In genomic region chr1:47787560-47787959, GRCh38 we compare ENCODE assay signal across 37 cellular contexts.
"Had no signal": no experiment of that assay in that cellular context is flagged by ENCODE, and none has a peak within 500 bp of the region (broad histone marks: within the 10 kb centered on the region; RNA-seq: fewer than 3 reads in every experiment).

No MANE protein-coding gene starts in this region.

- H3K9me3 ChIP-seq: adrenal gland, body of pancreas, breast epithelium had no signal

- H3K27me3 Mint-ChIP-seq: activated CD4-positive, alpha-beta T cell treated with anti-CD3 and anti-CD28 coated beads, Interleukin-2, amount 10 ng/mL, durations not matched to agents 24 days and 14 days; activated naive CD8-positive, alpha-beta T cell treated with anti-CD3 and anti-CD28 coated beads for 36 hours had no signal

- H3K9me3 Mint-ChIP-seq: activated B cell treated with CpG ODN at 0.5 μM for 24 hours; activated CD4-positive, alpha-beta memory T cell treated with anti-CD3 and anti-CD28 coated beads for 36 hours; activated CD4-positive, alpha-beta T cell treated with anti-CD3 and anti-CD28 coated beads, Interleukin-2, amount 10 ng/mL, durations not matched to agents 24 days and 14 days; activated CD8-positive, alpha-beta T cell treated with anti-CD3 and anti-CD28 coated beads for 36 hours; activated naive CD4-positive, alpha-beta T cell treated with anti-CD3 and anti-CD28 coated beads for 36 hours; activated naive CD4-positive, alpha-beta T cell treated with anti-CD3 and anti-CD28 coated beads, Interleukin-2, amount 50 U/mL, for 72 hours; activated naive CD8-positive, alpha-beta T cell treated with anti-CD3 and anti-CD28 coated beads for 36 hours; activated T-cell treated with anti-CD3 and anti-CD28 coated beads, Interleukin-2, amount 50 U/mL, for 4 hours; activated T-cell treated with anti-CD3 and anti-CD28 coated beads, Interleukin-2, amount 50 U/mL, for 72 hours; activated T-helper 1 cell treated with anti-CD3 and anti-CD28 coated beads, Interleukin-12 subunit alpha, Interleukin-12 subunit beta, Interleukin-2, Interleukin-4 antibody, amounts not matched to agents 30 ng/mL and 10 ng/mL and 1 ng/mL, durations not matched to agents 14 hours and 24 hours and 36 hours; activated T-helper 17 cell treated with anti-CD3 and anti-CD28 coated beads, Interleukin-2, amount 50 U/mL, for 72 hours; T-helper 1 cell treated with Interleukin-12 subunit alpha and Interleukin-12 subunit beta and Interleukin-4 antibody, amounts not matched to agents 30 μg/mL and 1 μg/mL, for 36 hours; T-helper 2 cell treated with Interferon-gamma antibody and Interleukin-4, amounts not matched to agents 5 μg/mL and 100 μg/mL, for 36 hours had no signal

- H3K4me3 ChIP-seq: adrenal gland, body of pancreas, breast epithelium had no signal

- H3K4me1 ChIP-seq: adrenal gland, body of pancreas, breast epithelium had no signal

- H3K36me3 Mint-ChIP-seq: activated CD4-positive, alpha-beta memory T cell treated with anti-CD3 and anti-CD28 coated beads for 36 hours; activated naive CD4-positive, alpha-beta T cell treated with anti-CD3 and anti-CD28 coated beads, Interleukin-2, amount 50 U/mL, for 72 hours; activated naive CD8-positive, alpha-beta T cell treated with anti-CD3 and anti-CD28 coated beads for 36 hours had no signal

- H3K27me3 ChIP-seq: adrenal gland, body of pancreas, brain microvascular endothelial cell, breast epithelium had no signal

- ATAC-seq: activated CD8-positive, alpha-beta T cell treated with anti-CD3 and anti-CD28 coated beads for 36 hours; activated naive CD4-positive, alpha-beta T cell treated with anti-CD3 and anti-CD28 coated beads, Interleukin-2, amount 50 U/mL, for 72 hours; activated T-cell treated with anti-CD3 and anti-CD28 coated beads, Interleukin-2, amount 50 U/mL, for 4 hours; activated T-cell treated with anti-CD3 and anti-CD28 coated beads, Interleukin-2, amount 50 U/mL, for 72 hours; activated T-helper 17 cell treated with anti-CD3 and anti-CD28 coated beads, Interleukin-2, amount 50 U/mL, for 72 hours; body of pancreas had no signal

- H3K36me3 ChIP-seq: adrenal gland, brain microvascular endothelial cell, breast epithelium had no signal

- FAIRE-seq: astrocyte, TTC549 had no signal

- H3K4me3 Mint-ChIP-seq: activated B cell treated with CpG ODN at 0.5 μM for 24 hours; activated CD4-positive, alpha-beta memory T cell treated with anti-CD3 and anti-CD28 coated beads for 36 hours; activated CD4-positive, alpha-beta T cell treated with anti-CD3 and anti-CD28 coated beads, Interleukin-2, amount 10 ng/mL, durations not matched to agents 24 days and 14 days; activated CD8-positive, alpha-beta T cell treated with anti-CD3 and anti-CD28 coated beads for 36 hours; activated naive CD4-positive, alpha-beta T cell treated with anti-CD3 and anti-CD28 coated beads for 36 hours; activated naive CD8-positive, alpha-beta T cell treated with anti-CD3 and anti-CD28 coated beads for 36 hours; activated T-cell treated with anti-CD3 and anti-CD28 coated beads, Interleukin-2, amount 50 U/mL, for 4 hours; activated T-cell treated with anti-CD3 and anti-CD28 coated beads, Interleukin-2, amount 50 U/mL, for 72 hours; activated T-helper 1 cell treated with anti-CD3 and anti-CD28 coated beads, Interleukin-12 subunit alpha, Interleukin-12 subunit beta, Interleukin-2, Interleukin-4 antibody, amounts not matched to agents 30 ng/mL and 10 ng/mL and 1 ng/mL, durations not matched to agents 14 hours and 24 hours and 36 hours; activated T-helper 17 cell treated with anti-CD3 and anti-CD28 coated beads, Interleukin-2, amount 50 U/mL, for 72 hours; T-helper 1 cell treated with Interleukin-12 subunit alpha and Interleukin-12 subunit beta and Interleukin-4 antibody, amounts not matched to agents 30 μg/mL and 1 μg/mL, for 36 hours; T-helper 2 cell treated with Interferon-gamma antibody and Interleukin-4, amounts not matched to agents 5 μg/mL and 100 μg/mL, for 36 hours had no signal

- DNase-seq: activated B cell treated with CpG ODN at 0.5 μM for 24 hours; activated CD4-positive, alpha-beta memory T cell treated with anti-CD3 and anti-CD28 coated beads for 36 hours; activated CD4-positive, alpha-beta T cell treated with anti-CD3 and anti-CD28 coated beads for 4 hours; activated CD4-positive, alpha-beta T cell treated with anti-CD3 and anti-CD28 coated beads, Interleukin-2, amount 10 ng/mL, durations not matched to agents 24 days and 14 days; activated CD4-positive, alpha-beta T cell treated with anti-CD3 and anti-CD28 coated beads, Interleukin-2, amount 50 U/mL, for 1 hour; activated CD4-positive, alpha-beta T cell treated with anti-CD3 and anti-CD28 coated beads, Interleukin-2, amount 50 U/mL, for 4 hours; activated CD4-positive, CD25-positive, alpha-beta regulatory T cell treated with anti-CD3 and anti-CD28 coated beads, Interleukin-2, amount 50 U/mL, for 72 hours; activated CD8-positive, alpha-beta memory T cell treated with anti-CD3 and anti-CD28 coated beads, Interleukin-2, amount 50 U/mL, for 4 hours; activated CD8-positive, alpha-beta T cell treated with anti-CD3 and anti-CD28 coated beads for 36 hours; activated effector memory CD4-positive, alpha-beta T cell treated with anti-CD3 and anti-CD28 coated beads, Interleukin-2, amount 50 U/mL, for 16 hours; activated gamma-delta T cell treated with Interleukin-2 at 50 U/mL for 16 hours; activated naive CD4-positive, alpha-beta T cell; activated naive CD4-positive, alpha-beta T cell treated with anti-CD3 and anti-CD28 coated beads for 36 hours; activated naive CD4-positive, alpha-beta T cell treated with anti-CD3 and anti-CD28 coated beads, Interleukin-2, amount 50 U/mL, for 16 hours; activated naive CD8-positive, alpha-beta T cell treated with anti-CD3 and anti-CD28 coated beads for 36 hours; activated T-cell treated with anti-CD3 and anti-CD28 coated beads for 4 hours; activated T-cell treated with anti-CD3 and anti-CD28 coated beads, Interleukin-2, amount 50 U/mL, for 1 hour; activated T-cell treated with anti-CD3 and anti-CD28 coated beads, Interleukin-2, amount 50 U/mL, for 4 hours; activated T-cell treated with anti-CD3 and anti-CD28 coated beads, Interleukin-2, amount 50 U/mL, for 72 hours; adrenal gland; amniotic stem cell; aorta; body of pancreas; brain microvascular endothelial cell; central memory CD4-positive, alpha-beta T cell; T-helper 1 cell; T-helper 2 cell; T-helper 9 cell had no signal

- H3K27ac Mint-ChIP-seq: activated B cell treated with CpG ODN at 0.5 μM for 24 hours; activated CD4-positive, alpha-beta memory T cell treated with anti-CD3 and anti-CD28 coated beads for 36 hours; activated CD4-positive, alpha-beta T cell treated with anti-CD3 and anti-CD28 coated beads, Interleukin-2, amount 10 ng/mL, durations not matched to agents 24 days and 14 days; activated CD8-positive, alpha-beta T cell treated with anti-CD3 and anti-CD28 coated beads for 36 hours; activated naive CD4-positive, alpha-beta T cell treated with anti-CD3 and anti-CD28 coated beads for 36 hours; activated naive CD8-positive, alpha-beta T cell treated with anti-CD3 and anti-CD28 coated beads for 36 hours; activated T-cell treated with anti-CD3 and anti-CD28 coated beads, Interleukin-2, amount 50 U/mL, for 72 hours; activated T-helper 1 cell treated with anti-CD3 and anti-CD28 coated beads, Interleukin-12 subunit alpha, Interleukin-12 subunit beta, Interleukin-2, Interleukin-4 antibody, amounts not matched to agents 30 ng/mL and 10 ng/mL and 1 ng/mL, durations not matched to agents 14 hours and 24 hours and 36 hours; activated T-helper 17 cell treated with anti-CD3 and anti-CD28 coated beads, Interleukin-2, amount 50 U/mL, for 72 hours; T-helper 1 cell treated with Interleukin-12 subunit alpha and Interleukin-12 subunit beta and Interleukin-4 antibody, amounts not matched to agents 30 μg/mL and 1 μg/mL, for 36 hours; T-helper 2 cell treated with Interferon-gamma antibody and Interleukin-4, amounts not matched to agents 5 μg/mL and 100 μg/mL, for 36 hours had no signal

- H3K4me1 Mint-ChIP-seq: activated B cell treated with CpG ODN at 0.5 μM for 24 hours; activated CD4-positive, alpha-beta T cell treated with anti-CD3 and anti-CD28 coated beads, Interleukin-2, amount 10 ng/mL, durations not matched to agents 24 days and 14 days; activated naive CD8-positive, alpha-beta T cell treated with anti-CD3 and anti-CD28 coated beads for 36 hours; activated T-helper 17 cell treated with anti-CD3 and anti-CD28 coated beads, Interleukin-2, amount 50 U/mL, for 72 hours had no signal

- H3K27ac ChIP-seq: adrenal gland, body of pancreas, brain microvascular endothelial cell, breast epithelium, VCaP had no signal
